In the genomic region with DNA sequence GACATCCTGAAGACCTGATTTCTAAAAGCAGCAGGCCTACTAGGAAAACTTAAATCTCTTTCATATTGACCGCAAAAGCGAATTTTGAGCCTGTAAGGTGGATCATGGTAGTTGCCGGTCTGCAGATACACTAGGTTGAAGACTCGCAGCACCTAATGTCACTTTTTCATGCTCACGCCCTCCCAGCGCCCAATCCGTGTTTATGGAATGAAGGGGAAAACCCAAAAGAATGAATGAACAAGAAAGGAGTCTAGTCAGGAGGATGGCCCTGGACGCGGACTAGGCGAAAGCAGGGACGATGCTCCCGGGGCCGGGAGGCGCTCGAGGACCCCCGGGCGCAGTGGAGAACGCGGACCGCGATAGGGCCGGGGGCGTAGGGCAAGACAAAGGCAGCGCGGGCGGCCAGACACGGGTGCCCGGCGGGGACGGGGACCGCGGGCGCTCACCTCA, we compare ENCODE assay signal across 8 cellular contexts. TPM values are rescaled to one million over a fixed set of nuclear protein-coding genes. Genes with fewer than 3 reads are reported as not detected.
DNase-seq lines count a peak whose midpoint lies in the region; ATAC-seq and TF ChIP-seq lines count a peak whose summit lies in the region.

No MANE protein-coding gene starts in this region.

- no peak for DNase-seq in activated CD4-positive, alpha-beta T cell treated with anti-CD3 and anti-CD28 coated beads, Interleukin-2, amount 10 ng/mL, durations not matched to agents 24 days and 14 days
- no peak for DNase-seq in activated CD4-positive, alpha-beta T cell treated with anti-CD3 and anti-CD28 coated beads, Interleukin-2, amount 50 U/mL, for 1 hour
- DNase-seq in RPMI7951 (ENCODE audit: low read depth) = peak; percentile 15
- DNase-seq in NCI-H1930 (lab: John Stamatoyannopoulos, UW) = no peak

- peaks cover 24% of the 10 kb centered on the region for H3K27me3 ChIP-seq in ectodermal cell (ENCODE audit: control insufficient read depth, insufficient read depth, low read length, poor library complexity, severe bottlenecking)

- H3K4me3 Mint-ChIP-seq in activated CD4-positive, alpha-beta T cell treated with anti-CD3 and anti-CD28 coated beads, Interleukin-2, amount 10 ng/mL, durations not matched to agents 24 days and 14 days = peak overlapping the region; percentile 95
- H3K4me3 Mint-ChIP-seq in nephron = peak overlapping the region; percentile 89 to 97 (median 95)

- TF ChIP-seq CTCF in nephron (IDR thresholded peaks at IDR 0.05; ENCODE audit: unreplicated experiment in 3 of 3) = no peak

- 1% methylated on average over 33 of the region's 33 CpGs for WGBS in ectodermal cell, 2 experiments

- peaks cover 19% of the 10 kb centered on the region for H3K27me3 Mint-ChIP-seq in activated CD4-positive, alpha-beta T cell treated with anti-CD3 and anti-CD28 coated beads, Interleukin-2, amount 10 ng/mL, durations not matched to agents 24 days and 14 days
- peaks cover 5% of the 10 kb centered on the region for H3K27me3 Mint-ChIP-seq in nephron (ENCODE audit: low read depth)

- no peaks in the 10 kb centered on the region for H3K36me3 ChIP-seq in ectodermal cell (ENCODE audit: control insufficient read depth, insufficient read depth, low read length)

- H3K27ac Mint-ChIP-seq in activated CD4-positive, alpha-beta T cell treated with anti-CD3 and anti-CD28 coated beads, Interleukin-2, amount 10 ng/mL, durations not matched to agents 24 days and 14 days = peak overlapping the region; percentile 94
- H3K27ac Mint-ChIP-seq in nephron = peak overlapping the region; percentile 46 to 96 (median 90)

- H3K4me1 Mint-ChIP-seq in activated CD4-positive, alpha-beta T cell treated with anti-CD3 and anti-CD28 coated beads, Interleukin-2, amount 10 ng/mL, durations not matched to agents 24 days and 14 days = peaks cover 35% of the 10 kb centered on the region
- peaks cover 23% of the 10 kb centered on the region for H3K4me1 Mint-ChIP-seq in nephron

- H3K4me3 ChIP-seq in ectodermal cell (ENCODE audit: insufficient read depth, low read depth, low read length) = peak overlapping the region; percentile 79

- H3K4me1 ChIP-seq in ectodermal cell (ENCODE audit: control insufficient read depth, insufficient read depth, low read length) = peaks cover 13% of the 10 kb centered on the region

- no peaks in the 10 kb centered on the region for H3K9me3 Mint-ChIP-seq in activated CD4-positive, alpha-beta T cell treated with anti-CD3 and anti-CD28 coated beads, Interleukin-2, amount 10 ng/mL, durations not matched to agents 24 days and 14 days
- no peaks in the 10 kb centered on the region for H3K9me3 Mint-ChIP-seq in nephron

- intact Hi-C loops in activated CD4-positive, alpha-beta T cell treated with anti-CD3 and anti-CD28 coated beads, Interleukin-2, amount 10 ng/mL, durations not matched to agents 24 days and 14 days (cut with micrococcal nuclease) = loop anchor here (1.0 to 10.0 kb wide), 3 partner anchors 107 to 549 kb away; a partner anchor contains a TSS

- ATAC-seq in HG03469 (IDR thresholded peaks at IDR 0.05; ENCODE audit: unreplicated experiment) (no peak), HG03097 (IDR thresholded peaks at IDR 0.05; ENCODE audit: low FRiP score, unreplicated experiment) (no peak)

- no peaks in the 10 kb centered on the region for H3K9me3 ChIP-seq in ectodermal cell (ENCODE audit: control insufficient read depth, low read length)

- peaks cover 6% of the 10 kb centered on the region for H3K36me3 Mint-ChIP-seq in activated CD4-positive, alpha-beta T cell treated with anti-CD3 and anti-CD28 coated beads, Interleukin-2, amount 10 ng/mL, durations not matched to agents 24 days and 14 days (ENCODE audit: low read depth)
- peaks cover 3% of the 10 kb centered on the region for H3K36me3 Mint-ChIP-seq in nephron (ENCODE audit: low read depth)

- H3K27ac ChIP-seq in ectodermal cell (ENCODE audit: insufficient read depth, low read depth, low read length, poor library complexity, severe bottlenecking) = peak overlapping the region; percentile 79

RNA-seq across cellular contexts. Expression of a gene that starts 0.8 kb away (rescaled TPM):
- 21.3 and 25.0 TPM in 2 replicates for total RNA-seq in activated CD4-positive, alpha-beta T cell treated with anti-CD3 and anti-CD28 coated beads, Interleukin-2, amount 10 ng/mL, durations not matched to agents 24 days and 14 days
- total RNA-seq in RPMI7951 (2014; rRNA removed; shearing (Covaris generic)) = 8.2 and 9.4 TPM in 2 replicates
- polyA plus RNA-seq in ectodermal cell (2013, experiment 1 of 4) = 31.6 TPM
- polyA plus RNA-seq in ectodermal cell (2013, experiment 2 of 4) = 28.6 TPM
- polyA plus RNA-seq in ectodermal cell (2013, experiment 3 of 4) = 22.5 TPM
- polyA plus RNA-seq in ectodermal cell (2013, experiment 4 of 4) = 23.1 TPM
